In the genomic region with DNA sequence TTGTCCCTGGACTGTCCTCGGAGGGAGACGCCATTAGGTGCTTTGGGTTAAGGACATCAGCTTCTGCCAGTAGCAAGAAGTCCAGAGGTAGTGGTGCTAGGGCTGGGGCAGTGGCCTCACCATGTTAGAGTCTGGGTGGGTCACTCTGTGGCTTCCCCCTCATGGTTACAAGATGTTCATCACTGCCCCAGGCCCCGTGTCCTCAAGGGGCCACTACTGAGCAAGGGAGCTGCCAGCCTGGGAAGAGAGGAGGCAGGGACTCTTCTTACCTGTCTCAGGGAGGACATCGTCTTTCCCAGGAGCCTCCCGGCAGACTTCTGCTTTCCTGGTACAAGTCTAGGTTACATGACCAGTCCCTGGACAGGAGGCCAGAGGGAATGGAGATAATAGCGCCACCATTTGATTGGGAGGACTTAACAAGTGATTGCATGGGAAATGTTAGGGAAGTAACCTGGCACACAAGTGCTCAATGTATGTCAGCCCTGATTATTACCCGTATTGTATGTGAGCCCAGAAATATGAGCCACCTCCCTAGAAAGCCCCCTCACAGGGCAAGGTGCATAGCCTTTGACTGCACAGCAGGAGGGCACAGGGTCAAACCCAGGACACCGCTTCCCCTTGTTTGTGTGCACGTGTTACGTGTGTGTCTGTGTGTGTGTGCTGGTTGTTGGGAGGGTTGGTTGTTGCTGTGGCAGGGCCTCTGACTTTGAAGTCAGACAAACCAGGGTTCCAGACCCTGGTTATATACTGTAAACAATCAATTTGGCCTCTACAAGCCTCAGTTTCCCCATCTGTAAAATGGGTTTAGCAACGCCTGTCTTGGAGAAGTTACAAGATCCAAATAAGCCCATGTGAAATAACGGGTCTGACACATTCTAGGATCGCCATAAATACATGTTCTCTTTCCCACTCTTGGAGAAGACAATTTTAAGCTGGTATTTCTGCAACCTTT, we compare ENCODE assay signal across 21 cellular contexts. TPM values are rescaled to one million over a fixed set of nuclear protein-coding genes. Genes with fewer than 3 reads are reported as not detected.
DNase-seq lines count a peak whose midpoint lies in the region; ATAC-seq and TF ChIP-seq lines count a peak whose summit lies in the region.
"Had no signal": no experiment of that assay in that cellular context is flagged by ENCODE, and none has a peak within 500 bp of the region (broad histone marks: within the 10 kb centered on the region; RNA-seq: fewer than 3 reads in every experiment).

No MANE protein-coding gene starts in this region.

- ATAC-seq in GM23338: peak; percentile 26
- ATAC-seq: Right ventricle myocardium inferior had no signal

- H3K27me3 ChIP-seq in GM23338 (ENCODE audit: insufficient read depth) (no peaks in the 10 kb centered on the region), dorsolateral prefrontal cortex (no peaks in the 10 kb centered on the region), mesendoderm (ENCODE audit: insufficient read depth, low read length, poor library complexity) (no peaks in the 10 kb centered on the region), osteoblast (ENCODE audit: insufficient read depth, low read length) (no peaks in the 10 kb centered on the region)
- H3K27me3 ChIP-seq: Peyer's patch had no signal

- no peaks in the 10 kb centered on the region for H3K9me2 ChIP-seq in GM23338 (ENCODE audit: insufficient read depth)
- H3K9me2 ChIP-seq: SK-N-SH had no signal

- peaks cover 15% of the 10 kb centered on the region for H3K4me1 ChIP-seq in GM23338 (ENCODE audit: insufficient read depth)
- H3K4me1 ChIP-seq in mesendoderm (ENCODE audit: control insufficient read depth, low read depth, low read length): no peaks in the 10 kb centered on the region
- H3K4me1 ChIP-seq in osteoblast (ENCODE audit: insufficient read depth, low read length): no peaks in the 10 kb centered on the region
- H3K4me1 ChIP-seq: HAP-1 had no signal

- H2BK120ac ChIP-seq in mesendoderm (ENCODE audit: low read depth, low read length): no peak overlapping the region

- no peak overlapping the region for H3K4me3 Mint-ChIP-seq in GM23338

- peaks cover 39% of the 10 kb centered on the region for H3K4me1 Mint-ChIP-seq in GM23338

- H3K23ac ChIP-seq in mesendoderm (ENCODE audit: low read length): no peak overlapping the region

- H2BK15ac ChIP-seq in mesendoderm (replicated peaks; ENCODE audit: low read depth): no peak overlapping the region

- H3K36me3 Mint-ChIP-seq in GM23338 (ENCODE audit: low read depth): peaks cover 4% of the 10 kb centered on the region; the same call in 2 of the 3 replicates

- H3K9me3 Mint-ChIP-seq in GM23338: no peaks in the 10 kb centered on the region

- no peak overlapping the region for H4K8ac ChIP-seq in mesendoderm (ENCODE audit: low read depth, low read length)

- H4K20me1 ChIP-seq in GM23338 (replicated peaks; ENCODE audit: insufficient read depth) (no peaks in the 10 kb centered on the region), osteoblast (ENCODE audit: insufficient read depth, low read length) (peaks cover 25% of the 10 kb centered on the region)

- H2AFZ ChIP-seq in GM23338: no peak overlapping the region
- H2AFZ ChIP-seq in osteoblast (ENCODE audit: low read length): no peak overlapping the region

- H3K4ac ChIP-seq in mesendoderm (ENCODE audit: low read depth, low read length): no peak overlapping the region

- H3K36me3 ChIP-seq in GM23338 (ENCODE audit: insufficient read depth): no peaks in the 10 kb centered on the region
- no peaks in the 10 kb centered on the region for H3K36me3 ChIP-seq in mesendoderm (ENCODE audit: control insufficient read depth, insufficient read depth, low read length)
- peaks cover 22% of the 10 kb centered on the region for H3K36me3 ChIP-seq in osteoblast (ENCODE audit: insufficient read depth, low read length)
- H3K36me3 ChIP-seq: HAP-1 had no signal

- no peak overlapping the region for H3K27ac Mint-ChIP-seq in GM23338

- H3K79me2 ChIP-seq in GM23338 (replicated peaks; ENCODE audit: insufficient read depth): no peaks in the 10 kb centered on the region
- no peaks in the 10 kb centered on the region for H3K79me2 ChIP-seq in mesendoderm (ENCODE audit: control insufficient read depth, insufficient read depth, low read length)
- no peaks in the 10 kb centered on the region for H3K79me2 ChIP-seq in osteoblast (ENCODE audit: insufficient read depth, low read length)

- H3K4me3 ChIP-seq in GM23338 (no peak overlapping the region), dorsolateral prefrontal cortex (no peak overlapping the region), mesendoderm (ENCODE audit: low read length) (no peak overlapping the region), osteoblast (ENCODE audit: insufficient read depth, low read length) (no peak overlapping the region)
- H3K4me3 ChIP-seq: HAP-1, Peyer's patch had no signal

- no peaks in the 10 kb centered on the region for H3K79me1 ChIP-seq in mesendoderm (ENCODE audit: low read length)

- intact Hi-C loops in dorsolateral prefrontal cortex (cut with DNase I): no loop called here

- H3K18ac ChIP-seq in mesendoderm (ENCODE audit: low read length): no peak overlapping the region

- no CpG with 5 or more reads among the region's 13 CpGs for WGBS in mesendoderm (ENCODE audit: extremely low coverage, insufficient coverage, low lambda C conversion rate)

- peaks cover 4% of the 10 kb centered on the region for H3K27me3 Mint-ChIP-seq in GM23338 (ENCODE audit: insufficient read depth, low read depth, poor library complexity)

- H3K27ac ChIP-seq in GM23338 (ENCODE audit: low read depth) (no peak overlapping the region), dorsolateral prefrontal cortex (peak overlapping the region in 47 of 59 donors; percentile 1 to 95 (median 67)), mesendoderm (ENCODE audit: low read depth, low read length) (no peak overlapping the region), osteoblast (ENCODE audit: low read depth, low read length) (no peak overlapping the region)
- H3K27ac ChIP-seq: KMS-11, Peyer's patch had no signal

- no peak overlapping the region for H3K9ac ChIP-seq in mesendoderm (ENCODE audit: low read length)
- H3K9ac ChIP-seq: KMS-11, SK-N-SH had no signal

- H4K5ac ChIP-seq in mesendoderm (ENCODE audit: low read length): no peak overlapping the region

- no peak overlapping the region for H2AK5ac ChIP-seq in mesendoderm (ENCODE audit: low read length)

- H3F3A ChIP-seq in GM23338 (replicated peaks; ENCODE audit: low read depth): no peaks in the 10 kb centered on the region

- H3K4me2 ChIP-seq in GM23338: no peak overlapping the region
- H3K4me2 ChIP-seq in mesendoderm (ENCODE audit: low read length): no peak overlapping the region
- H3K4me2 ChIP-seq in osteoblast (ENCODE audit: insufficient read depth, low read length): no peak overlapping the region
- H3K4me2 ChIP-seq: KMS-11, SK-N-SH had no signal

- peak; percentile 33 to 36 for TF ChIP-seq CTCF in GM23338 (conservative IDR thresholded peaks at IDR 0.05; ENCODE audit: low read depth in 2 of 2)
- no peak for TF ChIP-seq CTCF in dorsolateral prefrontal cortex (IDR thresholded peaks at IDR 0.05 in 54 of 56, conservative IDR thresholded peaks at IDR 0.05 in 2 of 56; ENCODE audit: low read depth in 1 of 56, partially characterized antibody in 56 of 56)
- no peak for TF ChIP-seq CTCF in osteoblast (IDR thresholded peaks at IDR 0.05; ENCODE audit: extremely low read depth, low read depth, low read length)

- no peak overlapping the region for H3K56ac ChIP-seq in mesendoderm (ENCODE audit: low read length)

- DNase-seq in GM23338 (ENCODE audit: low spot score) (peak; percentile 23), NCI-H69 (lab: John Stamatoyannopoulos, UW) (peak; percentile 13), dorsolateral prefrontal cortex (no peak), mesendoderm (peak; percentile 30), osteoblast (ENCODE audit: insufficient read length, low spot score, missing footprints) (no peak), NCI-H1092 treated with DMSO at 0.1 percent for 48 hours (lab: John Stamatoyannopoulos, UW) (no peak), NCI-H510A (lab: John Stamatoyannopoulos, UW) (no peak), cerebellum (ENCODE audit: low spot score) (no peak)
- DNase-seq: Caco-2, DMS153, EL, NCI-H1048, NCI-H2107, NCI-H226, NCI-H526 treated with DMSO at 0.1 percent for 48 hours, Peyer's patch, SK-N-SH, T-helper 1 cell had no signal

- no peak overlapping the region for H2BK5ac ChIP-seq in mesendoderm (ENCODE audit: low read length)

- H3K9me3 ChIP-seq in osteoblast (ENCODE audit: low read depth, low read length): no peaks in the 10 kb centered on the region
- H3K9me3 ChIP-seq: Caco-2, HAP-1, Peyer's patch, SK-N-SH had no signal

TF ChIP-seq in GM23338, 12 proteins besides CTCF, POLR2A, EP300 and RAD21 (continues in another document):
- TF ChIP-seq EZH2phosphoT487 (IDR thresholded peaks at IDR 0.05; ENCODE audit: unreplicated experiment) (no peak), ZNF114 (CRISPR knock-in tag; IDR thresholded peaks at IDR 0.05) (no peak), ZNF331 (CRISPR knock-in tag; IDR thresholded peaks at IDR 0.05; ENCODE audit: low read depth) (no peak), JUNB (IDR thresholded peaks at IDR 0.05; ENCODE audit: unreplicated experiment) (no peak), POLR2AphosphoS5 (IDR thresholded peaks at IDR 0.05; ENCODE audit: low read depth) (no peak), CREB1 (CRISPR knock-in tag; IDR thresholded peaks at IDR 0.05; ENCODE audit: low read depth) (no peak)
- TF ChIP-seq, protein P1, sequence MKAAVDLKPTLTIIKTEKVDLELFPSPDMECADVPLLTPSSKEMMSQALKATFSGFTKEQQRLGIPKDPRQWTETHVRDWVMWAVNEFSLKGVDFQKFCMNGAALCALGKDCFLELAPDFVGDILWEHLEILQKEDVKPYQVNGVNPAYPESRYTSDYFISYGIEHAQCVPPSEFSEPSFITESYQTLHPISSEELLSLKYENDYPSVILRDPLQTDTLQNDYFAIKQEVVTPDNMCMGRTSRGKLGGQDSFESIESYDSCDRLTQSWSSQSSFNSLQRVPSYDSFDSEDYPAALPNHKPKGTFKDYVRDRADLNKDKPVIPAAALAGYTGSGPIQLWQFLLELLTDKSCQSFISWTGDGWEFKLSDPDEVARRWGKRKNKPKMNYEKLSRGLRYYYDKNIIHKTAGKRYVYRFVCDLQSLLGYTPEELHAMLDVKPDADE (IDR thresholded peaks at IDR 0.05): no peak

RNA-seq across cellular contexts. Expression of a gene that starts 30.0 kb away (rescaled TPM):
- total RNA-seq in GM23338 (2014; rRNA removed; shearing (Covaris generic)): 2.9 and 4.2 TPM in 2 replicates
- polyA plus RNA-seq in GM23338 (2016; fragmentation: Nextera tagmentation; extraction: Ambion mirVana): 1.2 and 1.5 TPM in 2 replicates
- total RNA-seq in dorsolateral prefrontal cortex (100 to 1,000 TPM; 164 to 389 (median 265) TPM), osteoblast (13.8 and 15.9 TPM in 2 replicates), cerebellum (8.0 TPM)
- polyA plus RNA-seq in mesendoderm (2013, experiment 1 of 2): 3.3 TPM
- polyA plus RNA-seq in mesendoderm (2013, experiment 2 of 2): 3.5 TPM

Comparison
In these comparisons a context has a peak if more than half of its experiments do, and no peak if none do; other contexts are left out.
1. DNase-seq: peak in GM23338 (single experiment), NCI-H69 (single experiment) and mesendoderm (single experiment); none in dorsolateral prefrontal cortex (0 of 10), osteoblast (single experiment), NCI-H1092 treated with DMSO at 0.1 percent for 48 hours (single experiment), NCI-H510A (single experiment) and cerebellum (single experiment).
2. H3K27ac ChIP-seq: peak in dorsolateral prefrontal cortex (47 of 59); none in GM23338 (single experiment), mesendoderm (single experiment) and osteoblast (single experiment).
3. CTCF ChIP-seq: peak in GM23338 (2 of 2); none in dorsolateral prefrontal cortex (0 of 56) and osteoblast (single experiment).